In genomic region chr2:85714421-85714820, GRCh38 we compare ENCODE assay signal across 7 cellular contexts. TPM values are rescaled to one million over a fixed set of nuclear protein-coding genes. Genes with fewer than 3 reads are reported as not detected.
"Had no signal": no experiment of that assay in that cellular context is flagged by ENCODE, and none has a peak within 500 bp of the region (broad histone marks: within the 10 kb centered on the region; RNA-seq: fewer than 3 reads in every experiment).

No MANE protein-coding gene starts in this region.

RNA-seq across cellular contexts. Expression of gene GNLY, which starts 20.3 kb away (rescaled TPM):
- total RNA-seq: ascending aorta, bronchial epithelial cell, K562, SJSA1 had no signal
- polyA plus RNA-seq: K562 had no signal

RNA-seq across cellular contexts. Expression of gene ATOH8, which starts 39.4 kb away (rescaled TPM):
- total RNA-seq: activated T-cell treated with anti-CD3 and anti-CD28 coated beads, Interleukin-2, amount 50 U/mL, for 72 hours; K562 had no signal
- polyA plus RNA-seq: K562 had no signal

RNA-seq across cellular contexts. Expression of gene SFTPB, which starts 46.4 kb away (rescaled TPM):
- total RNA-seq: activated T-cell treated with anti-CD3 and anti-CD28 coated beads, Interleukin-2, amount 50 U/mL, for 72 hours; ascending aorta; body of pancreas; bronchial epithelial cell; SJSA1; T-helper 1 cell treated with Interleukin-12 subunit alpha and Interleukin-12 subunit beta and Interleukin-4 antibody, amounts not matched to agents 30 ng/mL and 1 ng/mL, for 36 hours had no signal
